ENCODE assay signal across 16 cellular contexts in the genomic region with DNA sequence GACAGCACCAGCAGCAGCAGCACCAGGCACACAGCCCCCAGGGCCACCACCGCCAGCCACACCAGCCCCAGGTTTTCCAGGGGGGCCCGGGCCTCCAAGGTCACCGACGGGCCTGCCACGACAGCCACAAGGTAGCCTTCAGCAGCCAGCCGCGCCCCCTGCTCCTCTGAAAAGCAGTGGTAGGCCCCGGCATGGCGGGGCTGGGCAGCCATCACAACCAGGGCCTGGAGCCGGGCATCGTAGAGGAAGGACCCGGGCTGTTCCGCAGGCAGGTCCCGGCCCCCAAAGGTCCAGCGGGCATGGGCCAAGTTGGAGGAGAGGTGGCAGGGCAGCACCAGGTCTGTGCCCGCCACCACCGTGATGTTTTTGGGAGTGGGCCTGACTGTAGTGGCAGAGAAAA. TPM values are rescaled to one million over a fixed set of nuclear protein-coding genes. Genes with fewer than 3 reads are reported as not detected.
DNase-seq lines count a peak whose midpoint lies in the region; ATAC-seq and TF ChIP-seq lines count a peak whose summit lies in the region.
"Had no signal": no experiment of that assay in that cellular context is flagged by ENCODE, and none has a peak within 500 bp of the region (broad histone marks: within the 10 kb centered on the region; RNA-seq: fewer than 3 reads in every experiment).

No MANE protein-coding gene starts in this region.

- ATAC-seq in right cardiac atrium: no peak
- ATAC-seq in GM21515 (IDR thresholded peaks at IDR 0.05; ENCODE audit: unreplicated experiment): no peak
- no peak for ATAC-seq in GM19467 (IDR thresholded peaks at IDR 0.05; ENCODE audit: unreplicated experiment)
- ATAC-seq: GM12878, GM23338, HCT116, Right ventricle myocardium inferior had no signal

- H3K4me1 ChIP-seq in right cardiac atrium (ENCODE audit: control insufficient read depth, insufficient read depth, low read length) (peaks cover 4% of the 10 kb centered on the region), right atrium auricular region (peaks cover 0 to 64% of the 10 kb centered on the region in 2 donors), spleen (peaks cover 35 to 96% (median 91%) of the 10 kb centered on the region in 6 donors)

- intact Hi-C loops in right cardiac atrium (cut with DNase I) (loop anchor here in 2 of 4 donors (5.0 to 10.0 kb wide), 2 partner anchors 86 to 1176 kb away; no protein-coding TSS in a partner anchor), spleen (cut with DNase I; ENCODE audit: low total_unique reads) (no loop called here)

- H3K9me3 ChIP-seq in right cardiac atrium (ENCODE audit: control insufficient read depth, low read length): no peaks in the 10 kb centered on the region
- no peaks in the 10 kb centered on the region for H3K9me3 ChIP-seq in right atrium auricular region
- H3K9me3 ChIP-seq in spleen: no peaks in the 10 kb centered on the region

- H3K27me3 ChIP-seq in right cardiac atrium (ENCODE audit: control insufficient read depth, insufficient read depth) (no peaks in the 10 kb centered on the region), right atrium auricular region (no peaks in the 10 kb centered on the region), spleen (replicated peaks in 1 of 7) (peaks cover 0 to 11% (median 0%) of the 10 kb centered on the region in 7 donors)

- TF ChIP-seq POLR2A in spleen (IDR thresholded peaks at IDR 0.05): no peak

- H3K4me3 ChIP-seq in right cardiac atrium (ENCODE audit: low read length) (no peak overlapping the region), right atrium auricular region (no peak overlapping the region), spleen (no peak overlapping the region)
- H3K4me3 ChIP-seq: GM12878, GM23338 had no signal

- DNase-seq in right cardiac atrium (peak in 2 of 3 donors; percentile 65 to 66), right atrium auricular region (ENCODE audit: low spot score) (no peak), islet precursor cell (peak; percentile 43), spleen (peak; percentile 81), NCI-H82 (lab: John Stamatoyannopoulos, UW) (no peak), NCI-H345 treated with DMSO at 0.1 percent for 48 hours (lab: John Stamatoyannopoulos, UW; ENCODE audit: unreplicated experiment) (no peak)
- DNase-seq: DND-41, NCI-H1048, NCI-H524 had no signal

- TF ChIP-seq CTCF in right atrium auricular region (IDR thresholded peaks at IDR 0.05): no peak
- TF ChIP-seq CTCF in spleen (IDR thresholded peaks at IDR 0.05 in 8 of 11, conservative IDR thresholded peaks at IDR 0.05 in 3 of 11): no peak

- H3K36me3 ChIP-seq in right atrium auricular region: peaks cover 58% of the 10 kb centered on the region
- H3K36me3 ChIP-seq in spleen: peaks cover 0 to 62% (median 48%) of the 10 kb centered on the region in 6 donors

- H3K27ac ChIP-seq in right cardiac atrium (ENCODE audit: low read length) (no peak overlapping the region), right atrium auricular region (no peak overlapping the region), spleen (peak overlapping the region in 6 of 8 donors; percentile 13 to 95 (median 78))
- H3K27ac ChIP-seq: KMS-11 had no signal

- 93% methylated on average over 17 of the region's 17 CpGs for WGBS in right cardiac atrium
- 78 to 96% (median 87%) methylated on average over 5 to 17 of the region's 17 CpGs for WGBS in spleen, 5 donors

RNA-seq across cellular contexts. Expression of a gene that starts 3.3 kb away (rescaled TPM):
- total RNA-seq in right cardiac atrium (10 to 100 TPM; 11.8 to 17.3 (median 14.1) TPM), right atrium auricular region (10 to 100 TPM in 1 of 2 donors, 1 to 10 TPM in 1; 8.7 to 12.2 TPM), spleen (10 to 100 TPM; 13.6 to 32.2 (median 22.5) TPM)
- polyA plus RNA-seq in right cardiac atrium (23.3 TPM), spleen (10 to 100 TPM; 13.7 to 17.7 (median 15.8) TPM)

RNA-seq across cellular contexts. Expression of a gene that starts 8.8 kb away (rescaled TPM):
- total RNA-seq in right cardiac atrium: 10 to 100 TPM; 22.0 to 28.5 (median 24.5) TPM
- polyA plus RNA-seq in right cardiac atrium: 19.3 TPM
- 10 to 100 TPM; 12.0 to 23.3 TPM for total RNA-seq in right atrium auricular region
- total RNA-seq in spleen: 100 to 1,000 TPM in 2 of 7 donors, 10 to 100 TPM in 5; 59.7 to 205 (median 70.3) TPM
- polyA plus RNA-seq in spleen: 10 to 100 TPM in 2 of 3 donors, 1 to 10 TPM in 1; 6.1 to 37.2 (median 16.5) TPM

RNA-seq across cellular contexts. Expression of a gene that starts 17.3 kb away (rescaled TPM):
- total RNA-seq in right cardiac atrium: 10 to 100 TPM in 3 of 4 donors, 1 to 10 TPM in 1; 8.2 to 27.7 (median 17.3) TPM
- polyA plus RNA-seq in right cardiac atrium: 27.0 TPM
- 10 to 100 TPM in 1 of 2 donors, 1 to 10 TPM in 1; 9.3 to 23.0 TPM for total RNA-seq in right atrium auricular region
- 10 to 100 TPM in 3 of 7 donors, 1 to 10 TPM in 4; 4.6 to 19.8 (median 9.3) TPM for total RNA-seq in spleen
- 1 to 10 TPM; 2.4 to 4.9 (median 3.9) TPM for polyA plus RNA-seq in spleen

RNA-seq across cellular contexts. Expression of a gene that starts 45.0 kb away (rescaled TPM):
- 10 to 100 TPM in 3 of 4 donors, 1 to 10 TPM in 1; 8.6 to 14.5 (median 11.5) TPM for total RNA-seq in right cardiac atrium
- 7.2 TPM for polyA plus RNA-seq in right cardiac atrium
- total RNA-seq in right atrium auricular region: 1 to 10 TPM; 4.2 to 7.9 TPM
- total RNA-seq in spleen: 10 to 100 TPM; 20.7 to 37.8 (median 25.6) TPM
- 1 to 10 TPM; 3.7 to 7.8 (median 3.7) TPM for polyA plus RNA-seq in spleen

Comparison
In these comparisons a context has a peak if more than half of its experiments do, and no peak if none do; other contexts are left out.
1. DNase-seq: peak in right cardiac atrium (2 of 3), islet precursor cell (single experiment) and spleen (single experiment); none in right atrium auricular region (single experiment), NCI-H82 (single experiment) and NCI-H345 treated with DMSO at 0.1 percent for 48 hours (single experiment).
2. H3K27ac ChIP-seq: peak in spleen (6 of 8); none in right cardiac atrium (single experiment) and right atrium auricular region (0 of 2).